1 cellular context compared by ENCODE assay signal in the genomic region with DNA sequence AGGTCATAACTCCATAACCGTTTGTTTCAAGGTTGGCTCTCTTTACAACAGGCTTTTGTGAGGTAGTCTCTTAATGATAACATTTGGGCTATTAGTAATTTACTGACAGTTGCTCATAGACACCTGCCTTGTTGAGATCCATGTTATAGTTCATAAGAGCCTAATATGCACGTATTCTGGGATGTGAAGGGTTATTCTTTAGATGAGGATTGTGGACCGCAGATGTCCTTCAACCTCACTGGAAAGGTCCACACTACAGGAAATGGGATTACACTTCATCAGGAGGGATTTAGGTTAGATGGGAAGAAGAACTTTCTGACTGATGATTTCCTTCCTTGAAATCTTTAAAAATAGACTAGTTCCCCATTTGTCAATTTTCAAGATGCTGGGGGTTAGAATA.
TF ChIP-seq lines count a peak whose summit lies in the region.

No MANE protein-coding gene starts in this region.

TF ChIP-seq in GM12878, 131 proteins besides CTCF, POLR2A, EP300 and RAD21 (continued from another document):
- TF ChIP-seq, protein P1, sequence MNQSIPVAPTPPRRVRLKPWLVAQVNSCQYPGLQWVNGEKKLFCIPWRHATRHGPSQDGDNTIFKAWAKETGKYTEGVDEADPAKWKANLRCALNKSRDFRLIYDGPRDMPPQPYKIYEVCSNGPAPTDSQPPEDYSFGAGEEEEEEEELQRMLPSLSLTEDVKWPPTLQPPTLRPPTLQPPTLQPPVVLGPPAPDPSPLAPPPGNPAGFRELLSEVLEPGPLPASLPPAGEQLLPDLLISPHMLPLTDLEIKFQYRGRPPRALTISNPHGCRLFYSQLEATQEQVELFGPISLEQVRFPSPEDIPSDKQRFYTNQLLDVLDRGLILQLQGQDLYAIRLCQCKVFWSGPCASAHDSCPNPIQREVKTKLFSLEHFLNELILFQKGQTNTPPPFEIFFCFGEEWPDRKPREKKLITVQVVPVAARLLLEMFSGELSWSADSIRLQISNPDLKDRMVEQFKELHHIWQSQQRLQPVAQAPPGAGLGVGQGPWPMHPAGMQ (IDR thresholded peaks at IDR 0.05; ENCODE audit: borderline replicate concordance): no peak
- TF ChIP-seq KLF5 (IDR thresholded peaks at IDR 0.05; ENCODE audit: partially characterized antibody): no peak
- no peak for TF ChIP-seq POLR2AphosphoS2 (IDR thresholded peaks at IDR 0.05; ENCODE audit: low read depth, low read length)
- TF ChIP-seq ESRRA (IDR thresholded peaks at IDR 0.05; ENCODE audit: low read length): no peak
- TF ChIP-seq RFX5 (IDR thresholded peaks at IDR 0.05; ENCODE audit: low read depth, low read length): no peak
- TF ChIP-seq CHD4 (IDR thresholded peaks at IDR 0.05): no peak
- TF ChIP-seq RB1 (IDR thresholded peaks at IDR 0.05; ENCODE audit: borderline replicate concordance): no peak
- no peak for TF ChIP-seq NR2C1 (IDR thresholded peaks at IDR 0.05)
- TF ChIP-seq ATF7 (IDR thresholded peaks at IDR 0.05; ENCODE audit: low read depth): no peak
- no peak for TF ChIP-seq ZNF24 (IDR thresholded peaks at IDR 0.05)
- TF ChIP-seq ASH2L (IDR thresholded peaks at IDR 0.05; ENCODE audit: borderline replicate concordance, low read depth): no peak
- no peak for TF ChIP-seq ZNF384 (IDR thresholded peaks at IDR 0.05; ENCODE audit: borderline replicate concordance, low read depth, low read length)
